In the genomic region with DNA sequence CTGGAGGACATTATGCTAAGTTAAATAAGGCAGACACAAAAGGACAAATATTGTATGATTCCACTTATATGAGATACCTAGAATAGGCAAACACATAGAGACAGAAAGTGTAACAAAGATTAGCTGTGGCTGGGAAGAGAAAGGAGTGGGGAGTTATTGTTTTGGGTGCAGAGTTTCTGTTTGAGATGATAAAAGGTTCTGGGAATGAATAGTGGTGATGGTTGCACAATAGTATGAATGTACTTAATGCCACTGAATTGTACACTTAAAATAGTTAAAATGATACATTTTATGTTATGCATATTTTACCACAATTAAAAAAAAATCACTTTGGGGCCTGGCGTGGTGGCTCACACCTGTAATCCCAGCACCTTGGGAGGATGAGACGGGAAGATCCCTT, we compare ENCODE assay signal across 22 cellular contexts.
"Had no signal": no experiment of that assay in that cellular context is flagged by ENCODE, and none has a peak within 500 bp of the region (broad histone marks: within the 10 kb centered on the region; RNA-seq: fewer than 3 reads in every experiment).

No MANE protein-coding gene starts in this region.

- H3K4me3 ChIP-seq: ascending aorta, body of pancreas, SJSA1 had no signal

- DNase-seq: activated CD4-positive, alpha-beta T cell treated with anti-CD3 and anti-CD28 coated beads, Interleukin-2, amount 50 U/mL, for 48 hours; activated CD8-positive, alpha-beta memory T cell treated with anti-CD3 and anti-CD28 coated beads, Interleukin-2, amount 10 ng/mL, durations not matched to agents 7 days and 5 days; activated effector memory CD4-positive, alpha-beta T cell treated with Interleukin-2 at 50 U/mL for 16 hours; amniotic stem cell; body of pancreas; MM.1S; NCI-H1105; NCI-H1436; NCI-H1694 treated with DMSO at 0.1 percent for 48 hours; NCI-H2029 treated with DMSO at 0.1 percent for 48 hours; NCI-H345; NCI-H510A; PC-3; SHP77; SW 1271 had no signal

- H3K9me3 Mint-ChIP-seq: activated naive CD4-positive, alpha-beta T cell treated with anti-CD3 and anti-CD28 coated beads, Interleukin-2, amount 50 U/mL, for 24 hours; central memory CD8-positive, alpha-beta T cell; T-helper 2 cell treated with Interferon-gamma antibody and Interleukin-4, amounts not matched to agents 5 μg/mL and 100 μg/mL, for 36 hours had no signal

- H3K27me3 Mint-ChIP-seq: activated naive CD4-positive, alpha-beta T cell treated with anti-CD3 and anti-CD28 coated beads, Interleukin-2, amount 50 U/mL, for 24 hours; central memory CD8-positive, alpha-beta T cell had no signal

- H3K36me3 ChIP-seq: ascending aorta, SJSA1 had no signal

- H3K27ac Mint-ChIP-seq: activated CD8-positive, alpha-beta memory T cell treated with anti-CD3 and anti-CD28 coated beads, Interleukin-2, amount 10 ng/mL, durations not matched to agents 7 days and 5 days; activated naive CD4-positive, alpha-beta T cell treated with anti-CD3 and anti-CD28 coated beads, Interleukin-2, amount 50 U/mL, for 24 hours; T-helper 2 cell treated with Interferon-gamma antibody and Interleukin-4, amounts not matched to agents 5 μg/mL and 100 μg/mL, for 36 hours had no signal

- H3K9me3 ChIP-seq: ascending aorta, body of pancreas, SJSA1 had no signal

- H3K4me1 ChIP-seq: ascending aorta, SJSA1 had no signal

- H3K27me3 ChIP-seq: ascending aorta, body of pancreas had no signal

- ATAC-seq: activated CD4-positive, CD25-positive, alpha-beta regulatory T cell treated with anti-CD3 and anti-CD28 coated beads, Interleukin-2, amount 50 U/mL, for 24 hours; activated CD8-positive, alpha-beta memory T cell treated with anti-CD3 and anti-CD28 coated beads, Interleukin-2, amount 10 ng/mL, durations not matched to agents 7 days and 5 days; body of pancreas; PC-3 had no signal

- FAIRE-seq: RCC 7860 had no signal

- H3K4me3 Mint-ChIP-seq: activated CD8-positive, alpha-beta memory T cell treated with anti-CD3 and anti-CD28 coated beads, Interleukin-2, amount 10 ng/mL, durations not matched to agents 7 days and 5 days; activated naive CD4-positive, alpha-beta T cell treated with anti-CD3 and anti-CD28 coated beads, Interleukin-2, amount 50 U/mL, for 24 hours; central memory CD8-positive, alpha-beta T cell; T-helper 2 cell treated with Interferon-gamma antibody and Interleukin-4, amounts not matched to agents 5 μg/mL and 100 μg/mL, for 36 hours had no signal

- H3K27ac ChIP-seq: ascending aorta, SJSA1 had no signal

- H3K4me1 Mint-ChIP-seq: activated CD8-positive, alpha-beta memory T cell treated with anti-CD3 and anti-CD28 coated beads, Interleukin-2, amount 10 ng/mL, durations not matched to agents 7 days and 5 days; activated naive CD4-positive, alpha-beta T cell treated with anti-CD3 and anti-CD28 coated beads, Interleukin-2, amount 50 U/mL, for 24 hours; central memory CD8-positive, alpha-beta T cell had no signal

- H3K36me3 Mint-ChIP-seq: activated CD8-positive, alpha-beta memory T cell treated with anti-CD3 and anti-CD28 coated beads, Interleukin-2, amount 10 ng/mL, durations not matched to agents 7 days and 5 days; activated naive CD4-positive, alpha-beta T cell treated with anti-CD3 and anti-CD28 coated beads, Interleukin-2, amount 50 U/mL, for 24 hours had no signal
